Comparison of ENCODE assay signal across 11 cellular contexts in the genomic region with DNA sequence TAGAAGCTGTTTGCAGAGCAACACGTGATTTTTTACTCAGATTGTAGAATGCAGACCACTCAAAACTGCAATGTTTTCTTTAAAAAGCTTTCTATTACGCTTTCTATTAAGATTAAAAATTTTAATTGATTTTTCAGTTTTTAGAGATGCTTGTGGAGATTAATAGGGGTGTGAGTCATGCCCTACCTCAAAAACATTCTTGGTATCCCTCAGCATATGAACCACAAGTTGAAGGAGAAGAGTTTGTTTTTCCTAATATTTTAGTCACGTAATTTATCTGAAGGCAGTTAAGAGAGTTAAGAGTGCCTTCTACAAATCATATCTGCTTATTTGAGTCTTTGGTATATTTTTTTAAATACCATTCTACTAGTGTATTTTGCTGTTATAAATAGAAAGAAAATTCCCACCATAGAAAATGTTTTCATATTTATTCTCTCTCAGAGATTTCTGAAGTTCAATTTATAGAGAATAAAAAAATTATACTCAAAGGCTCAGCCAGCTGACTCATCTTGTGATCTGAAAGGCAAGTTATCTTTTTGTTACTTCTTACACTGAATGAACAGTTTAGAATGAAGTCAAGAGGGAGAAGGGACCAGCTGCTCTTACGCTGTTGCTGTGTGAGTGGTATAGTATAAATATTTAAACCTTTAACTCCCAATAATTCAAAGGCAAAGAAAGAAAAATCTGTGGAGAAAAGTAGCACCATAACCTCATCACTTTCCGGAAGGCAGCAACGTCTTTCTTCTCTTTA. TPM values are rescaled to one million over a fixed set of nuclear protein-coding genes. Genes with fewer than 3 reads are reported as not detected.
DNase-seq lines count a peak whose midpoint lies in the region; ATAC-seq, FAIRE-seq and TF ChIP-seq lines count a peak whose summit lies in the region.
"Had no signal": no experiment of that assay in that cellular context is flagged by ENCODE, and none has a peak within 500 bp of the region (broad histone marks: within the 10 kb centered on the region; RNA-seq: fewer than 3 reads in every experiment).

No MANE protein-coding gene starts in this region.

- H3K36me3 Mint-ChIP-seq in CD8-positive, alpha-beta memory T cell: peaks cover 27 to 73% (median 34%) of the 10 kb centered on the region in 3 donors
- H3K36me3 Mint-ChIP-seq in IgD-negative memory B cell: peaks cover 24% of the 10 kb centered on the region
- peaks cover 6% of the 10 kb centered on the region for H3K36me3 Mint-ChIP-seq in activated naive CD8-positive, alpha-beta T cell treated with anti-CD3 and anti-CD28 coated beads, Interleukin-2, amount 50 U/mL, for 24 hours (ENCODE audit: low read depth)
- H3K36me3 Mint-ChIP-seq in natural killer cell: peaks cover 5% of the 10 kb centered on the region

- H3K4me1 ChIP-seq in CD8-positive, alpha-beta memory T cell (ENCODE audit: insufficient read depth, low read length): peaks cover 72% of the 10 kb centered on the region

- peak overlapping the region; percentile 51 for H3K4me3 ChIP-seq in CD8-positive, alpha-beta memory T cell (ENCODE audit: low read length)

- FAIRE-seq in H54 (lab: Jason Lieb, UNC): no peak
- FAIRE-seq: kidney had no signal

- TF ChIP-seq POLR2A in H54 (IDR thresholded peaks at IDR 0.05; ENCODE audit: low read depth, low read length): no peak

- peaks cover 29% of the 10 kb centered on the region for H3K36me3 ChIP-seq in CD8-positive, alpha-beta memory T cell (ENCODE audit: insufficient read depth, low read length)

- H3K9me3 Mint-ChIP-seq in CD8-positive, alpha-beta memory T cell: peaks cover 0 to 5% (median 0%) of the 10 kb centered on the region in 5 donors
- H3K9me3 Mint-ChIP-seq in IgD-negative memory B cell (peaks cover 0 to 2% (median 0%) of the 10 kb centered on the region in 3 donors), natural killer cell (peaks cover 4 to 7% of the 10 kb centered on the region in 2 donors)
- H3K9me3 Mint-ChIP-seq in activated naive CD8-positive, alpha-beta T cell treated with anti-CD3 and anti-CD28 coated beads, Interleukin-2, amount 50 U/mL, for 24 hours: peaks cover 6% of the 10 kb centered on the region

- peak overlapping the region; percentile 59 to 99 (median 92) for H3K27ac Mint-ChIP-seq in CD8-positive, alpha-beta memory T cell
- peak overlapping the region; percentile 31 to 98 (median 89) for H3K27ac Mint-ChIP-seq in IgD-negative memory B cell
- H3K27ac Mint-ChIP-seq in activated naive CD8-positive, alpha-beta T cell treated with anti-CD3 and anti-CD28 coated beads, Interleukin-2, amount 50 U/mL, for 24 hours: peak overlapping the region; percentile 94
- peak overlapping the region; percentile 71 to 89 for H3K27ac Mint-ChIP-seq in natural killer cell

- POLR2A ChIA-PET in CD8-positive, alpha-beta memory T cell (lab: Charles Lee): interaction anchor here (0.7 to 1.1 kb wide), 4 partner anchors 8 to 63 kb away, joined by 3 to 6 read pairs (median 4); no protein-coding TSS in a partner anchor

- CTCF ChIA-PET in CD8-positive, alpha-beta memory T cell (lab: Charles Lee): interaction anchor here (1.2 to 1.3 kb wide), 2 partner anchors 8 to 24 kb away, joined by 3 read pairs; no protein-coding TSS in a partner anchor

- no peaks in the 10 kb centered on the region for H3K27me3 ChIP-seq in CD8-positive, alpha-beta memory T cell (ENCODE audit: insufficient read depth, low read length, poor library complexity, severe bottlenecking)

- H3K27ac ChIP-seq in CD8-positive, alpha-beta memory T cell (ENCODE audit: low read depth, low read length): peak overlapping the region; percentile 19

- no peaks in the 10 kb centered on the region for H3K27me3 Mint-ChIP-seq in CD8-positive, alpha-beta memory T cell
- H3K27me3 Mint-ChIP-seq in IgD-negative memory B cell: peaks cover 2% of the 10 kb centered on the region
- peaks cover 5% of the 10 kb centered on the region for H3K27me3 Mint-ChIP-seq in activated naive CD8-positive, alpha-beta T cell treated with anti-CD3 and anti-CD28 coated beads, Interleukin-2, amount 50 U/mL, for 24 hours
- H3K27me3 Mint-ChIP-seq in natural killer cell (ENCODE audit: low read depth in 2 of 2): no peaks in the 10 kb centered on the region

- no peaks in the 10 kb centered on the region for H3K9me3 ChIP-seq in CD8-positive, alpha-beta memory T cell (ENCODE audit: low read length)

- intact Hi-C loops in natural killer cell (cut with micrococcal nuclease): loop anchor here (1.0 to 5.0 kb wide), 3 partner anchors 8 to 34 kb away; no protein-coding TSS in a partner anchor

- no peak for TF ChIP-seq CTCF in natural killer cell (IDR thresholded peaks at IDR 0.05)

- DNase-seq in CD8-positive, alpha-beta memory T cell: no peak
- no peak for DNase-seq in activated naive CD8-positive, alpha-beta T cell treated with anti-CD3 and anti-CD28 coated beads, Interleukin-2, amount 50 U/mL, for 24 hours
- DNase-seq in natural killer cell (no peak), H54 (ENCODE audit: insufficient read length, low spot score) (no peak), NCI-H524 treated with DMSO at 0.1 percent for 48 hours (lab: John Stamatoyannopoulos, UW) (no peak), NCI-H1417 (lab: John Stamatoyannopoulos, UW) (no peak)
- DNase-seq: activated CD8-positive, alpha-beta memory T cell treated with anti-CD3 and anti-CD28 coated beads for 24 hours; kidney; NCI-H526 treated with DMSO at 0.1 percent for 48 hours had no signal

- peaks cover 70 to 91% (median 86%) of the 10 kb centered on the region in 3 donors for H3K4me1 Mint-ChIP-seq in CD8-positive, alpha-beta memory T cell
- H3K4me1 Mint-ChIP-seq in IgD-negative memory B cell: peaks cover 42 to 60% (median 50%) of the 10 kb centered on the region in 3 donors
- peaks cover 92% of the 10 kb centered on the region for H3K4me1 Mint-ChIP-seq in activated naive CD8-positive, alpha-beta T cell treated with anti-CD3 and anti-CD28 coated beads, Interleukin-2, amount 50 U/mL, for 24 hours
- H3K4me1 Mint-ChIP-seq in natural killer cell: peaks cover 89% of the 10 kb centered on the region in 2 donors

- peak; percentile 15 for ATAC-seq in activated naive CD8-positive, alpha-beta T cell treated with anti-CD3 and anti-CD28 coated beads, Interleukin-2, amount 50 U/mL, for 24 hours
- peak in 1 of 3 donors; percentile 13 for ATAC-seq in natural killer cell
- ATAC-seq in GM21576 (IDR thresholded peaks at IDR 0.05; ENCODE audit: unreplicated experiment): no peak

- H3K4me3 Mint-ChIP-seq in CD8-positive, alpha-beta memory T cell: peak overlapping the region; percentile 85 to 99 (median 99)
- peak overlapping the region; percentile 80 to 99 (median 96) for H3K4me3 Mint-ChIP-seq in IgD-negative memory B cell
- H3K4me3 Mint-ChIP-seq in activated naive CD8-positive, alpha-beta T cell treated with anti-CD3 and anti-CD28 coated beads, Interleukin-2, amount 50 U/mL, for 24 hours: peak overlapping the region; percentile 92
- peak overlapping the region; percentile 99 for H3K4me3 Mint-ChIP-seq in natural killer cell

RNA-seq across cellular contexts. Expression of a gene that starts 7.6 kb away (rescaled TPM):
- total RNA-seq in CD8-positive, alpha-beta memory T cell: 10 to 100 TPM; 54.4 to 58.2 TPM
- 427 TPM for polyA plus RNA-seq in CD8-positive, alpha-beta memory T cell
- polyA plus RNA-seq in IgD-negative memory B cell: 561 TPM
- total RNA-seq in natural killer cell: 100 to 1,000 TPM; 234 to 312 (median 299) TPM
